Comparison of ENCODE assay signal across 7 cellular contexts in the genomic region with DNA sequence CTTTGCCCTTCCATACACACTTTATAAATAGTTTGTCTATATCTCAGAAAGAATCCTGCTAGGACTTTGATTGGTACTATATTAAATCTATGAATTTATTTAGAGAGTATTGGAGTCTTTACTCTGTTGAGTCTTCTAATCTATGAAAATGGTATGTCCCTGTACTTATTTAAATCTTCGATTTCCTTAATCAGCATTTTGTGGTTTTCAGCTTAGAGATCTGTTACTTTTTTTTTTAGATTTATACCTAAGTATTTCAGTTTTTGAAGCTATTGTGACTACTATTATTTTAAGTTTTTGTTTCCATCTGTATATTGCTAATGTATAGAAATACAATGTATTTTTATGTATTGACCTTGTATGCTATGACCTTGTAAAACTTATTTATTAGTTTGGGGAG. TPM values are rescaled to one million over a fixed set of nuclear protein-coding genes. Genes with fewer than 3 reads are reported as not detected.
"Had no signal": no experiment of that assay in that cellular context is flagged by ENCODE, and none has a peak within 500 bp of the region (broad histone marks: within the 10 kb centered on the region; RNA-seq: fewer than 3 reads in every experiment).

No MANE protein-coding gene starts in this region.

- H3K4me3 ChIP-seq: GM23338 had no signal

- H3K4me2 ChIP-seq: GM23338 had no signal

- FAIRE-seq: H54 had no signal

- H3K27ac ChIP-seq: HL-60 had no signal

- DNase-seq: HCEC 1CT, HFFc6, KG1 had no signal

- H2AFZ ChIP-seq: GM23338 had no signal

RNA-seq across cellular contexts. Expression of gene IFI27, which starts 32.3 kb away (rescaled TPM):
- polyA plus RNA-seq: IgD-negative memory B cell had no signal
